ENCODE assay signal across 9 cellular contexts in genomic region chr15:90988249-90988648, GRCh38. TPM values are rescaled to one million over a fixed set of nuclear protein-coding genes. Genes with fewer than 3 reads are reported as not detected.
DNase-seq lines count a peak whose midpoint lies in the region; ATAC-seq and TF ChIP-seq lines count a peak whose summit lies in the region.
"Had no signal": no experiment of that assay in that cellular context is flagged by ENCODE, and none has a peak within 500 bp of the region (broad histone marks: within the 10 kb centered on the region; RNA-seq: fewer than 3 reads in every experiment).

No MANE protein-coding gene starts in this region.

- H3F3A ChIP-seq in PC-9 (ENCODE audit: insufficient read depth, low read depth) = peaks cover 4% of the 10 kb centered on the region; the same call in 1 of the 2 replicates

- H3K27me3 ChIP-seq in breast epithelium = no peaks in the 10 kb centered on the region
- no peaks in the 10 kb centered on the region for H3K27me3 ChIP-seq in PC-9 (ENCODE audit: insufficient read depth, low read depth)
- no peaks in the 10 kb centered on the region for H3K27me3 ChIP-seq in endodermal cell (ENCODE audit: control insufficient read depth, insufficient read depth, low read length, poor library complexity, severe bottlenecking)

- H3K4me1 ChIP-seq in breast epithelium = no peaks in the 10 kb centered on the region
- peaks cover 5% of the 10 kb centered on the region; the same call in 1 of the 2 replicates for H3K4me1 ChIP-seq in PC-9 (replicated peaks; ENCODE audit: insufficient read depth)
- peaks cover 3% of the 10 kb centered on the region for H3K4me1 ChIP-seq in endodermal cell (ENCODE audit: control insufficient read depth, insufficient read depth, low read length)

- H3K4me3 Mint-ChIP-seq in MCF 10A (ENCODE audit: unreplicated experiment) (peak overlapping the region; percentile 58), endodermal cell (no peak overlapping the region)
- H3K4me3 Mint-ChIP-seq in stimulated activated naive B cell treated with anti-CD40 and anti-IgM and Interleukin-4, amounts not matched to agents 10 μg/mL and 1 μg/mL and 100 μg/mL, for 72 hours = no peak overlapping the region

- peaks cover 95% of the 10 kb centered on the region for H3K79me2 ChIP-seq in PC-9 (ENCODE audit: low read depth)

- peaks cover 26% of the 10 kb centered on the region for H3K4me1 Mint-ChIP-seq in MCF 10A (ENCODE audit: insufficient read depth, unreplicated experiment)
- H3K4me1 Mint-ChIP-seq in endodermal cell = peaks cover 26% of the 10 kb centered on the region
- H3K4me1 Mint-ChIP-seq in stimulated activated naive B cell treated with anti-CD40 and anti-IgM and Interleukin-4, amounts not matched to agents 10 μg/mL and 1 μg/mL and 100 μg/mL, for 72 hours = peaks cover 6 to 12% of the 10 kb centered on the region in 2 donors

- CTCF ChIA-PET in MCF 10A (lab: Yijun Ruan, JAX) = interaction anchor here (0.7 to 7.1 kb wide), 5 partner anchors 11 to 57 kb away, joined by 3 to 65 read pairs (median 4); no protein-coding TSS in a partner anchor
- CTCF ChIA-PET in PC-9 (lab: Charles Lee) = no interaction called here

- intact Hi-C loops in MCF 10A (cut with micrococcal nuclease) = no loop called here
- intact Hi-C loops in breast epithelium (cut with DNase I; ENCODE audit: low total_unique reads) = no loop called here
- intact Hi-C loops in PC-9 (cut with micrococcal nuclease; ENCODE audit: unreplicated experiment) = no loop called here

- H3K9me2 ChIP-seq in PC-9 (ENCODE audit: insufficient read depth) = no peaks in the 10 kb centered on the region

- peaks cover 8% of the 10 kb centered on the region for H3K36me3 Mint-ChIP-seq in MCF 10A (ENCODE audit: insufficient read depth, unreplicated experiment)
- H3K36me3 Mint-ChIP-seq in endodermal cell (ENCODE audit: low read depth) = peaks cover 11% of the 10 kb centered on the region
- peaks cover 0 to 7% of the 10 kb centered on the region in 2 donors for H3K36me3 Mint-ChIP-seq in stimulated activated naive B cell treated with anti-CD40 and anti-IgM and Interleukin-4, amounts not matched to agents 10 μg/mL and 1 μg/mL and 100 μg/mL, for 72 hours

- DNase-seq in MCF 10A (ENCODE audit: unreplicated experiment) (no peak), breast epithelium (ENCODE audit: low spot score in 2 of 2) (no peak), PC-9 (no peak), endodermal cell (no peak)
- no peak for DNase-seq in stimulated activated naive B cell treated with anti-CD40 and anti-IgM and Interleukin-4, amounts not matched to agents 10 μg/mL and 1 μg/mL and 100 μg/mL, for 72 hours
- no peak for DNase-seq in stimulated activated CD4-positive, alpha-beta T cell treated with anti-CD3 and anti-CD28 coated beads, Interleukin-1b, Interleukin-23, amount 100 ng/mL, for 48 hours
- DNase-seq: anterior cingulate cortex had no signal

- H3K9me3 Mint-ChIP-seq in MCF 10A (ENCODE audit: unreplicated experiment) = no peaks in the 10 kb centered on the region
- H3K9me3 Mint-ChIP-seq in endodermal cell = no peaks in the 10 kb centered on the region
- H3K9me3 Mint-ChIP-seq in stimulated activated naive B cell treated with anti-CD40 and anti-IgM and Interleukin-4, amounts not matched to agents 10 μg/mL and 1 μg/mL and 100 μg/mL, for 72 hours = no peaks in the 10 kb centered on the region

- H3K27me3 Mint-ChIP-seq in MCF 10A (ENCODE audit: insufficient read depth, unreplicated experiment) (no peaks in the 10 kb centered on the region), endodermal cell (ENCODE audit: insufficient read depth) (no peaks in the 10 kb centered on the region)
- H3K27me3 Mint-ChIP-seq in stimulated activated naive B cell treated with anti-CD40 and anti-IgM and Interleukin-4, amounts not matched to agents 10 μg/mL and 1 μg/mL and 100 μg/mL, for 72 hours = no peaks in the 10 kb centered on the region

- H3K9me3 ChIP-seq in breast epithelium (no peaks in the 10 kb centered on the region), PC-9 (ENCODE audit: insufficient read depth, low read depth) (no peaks in the 10 kb centered on the region), endodermal cell (ENCODE audit: control insufficient read depth, low read length) (no peaks in the 10 kb centered on the region)

- H3K27ac ChIP-seq in breast epithelium = no peak overlapping the region
- 0 out of 2 replicates have a peak overlapping the region, but pooled peaks have one; percentile 3 for H3K27ac ChIP-seq in PC-9
- H3K27ac ChIP-seq in endodermal cell (ENCODE audit: low read depth, low read length) = no peak overlapping the region

- peak overlapping the region; percentile 98 for H3K27ac Mint-ChIP-seq in MCF 10A (ENCODE audit: low read depth, unreplicated experiment)
- peak overlapping the region; percentile 6 for H3K27ac Mint-ChIP-seq in endodermal cell
- peak overlapping the region; percentile 4 for H3K27ac Mint-ChIP-seq in stimulated activated naive B cell treated with anti-CD40 and anti-IgM and Interleukin-4, amounts not matched to agents 10 μg/mL and 1 μg/mL and 100 μg/mL, for 72 hours

- H3K4me2 ChIP-seq in PC-9 = no peak overlapping the region

- TF ChIP-seq POLR2A in breast epithelium (IDR thresholded peaks at IDR 0.05) = no peak

- no peaks in the 10 kb centered on the region; the same call in 1 of the 2 replicates for H4K20me1 ChIP-seq in PC-9 (ENCODE audit: insufficient read depth)

- H3K4me3 ChIP-seq in breast epithelium (no peak overlapping the region), PC-9 (no peak overlapping the region), endodermal cell (ENCODE audit: low read length) (no peak overlapping the region)

- 84 to 87% methylated on average over 5 to 6 of the region's 6 CpGs for WGBS in endodermal cell (ENCODE audit: insufficient coverage in 1 of 2, insufficient read length in 1 of 2), 2 experiments

- H3K9ac ChIP-seq in endodermal cell (ENCODE audit: extremely low read depth, low read length, poor library complexity, severe bottlenecking) = no peak overlapping the region

- ATAC-seq in stimulated activated naive B cell treated with anti-CD40 and anti-IgM and Interleukin-4, amounts not matched to agents 10 μg/mL and 1 μg/mL and 100 μg/mL, for 72 hours (replicated peaks) = no peak
- ATAC-seq in GM19023 (IDR thresholded peaks at IDR 0.05; ENCODE audit: unreplicated experiment) (no peak), GM21447 (IDR thresholded peaks at IDR 0.05; ENCODE audit: unreplicated experiment) (no peak)

- BruUV-seq in MCF 10A (replicated peaks; lab: Mats Ljungman, UMichigan) (no TSS peak), PC-9 (replicated peaks; lab: Mats Ljungman, UMichigan) (no TSS peak)

- H3K36me3 ChIP-seq in breast epithelium (no peaks in the 10 kb centered on the region), PC-9 (ENCODE audit: low read depth) (0 out of 2 replicates have a peak, but pooled peaks cover 5% of the 10 kb centered on the region), endodermal cell (ENCODE audit: control insufficient read depth, insufficient read depth, low read length) (peaks cover 19% of the 10 kb centered on the region)

- no peak for TF ChIP-seq CTCF in MCF 10A (IDR thresholded peaks at IDR 0.05; ENCODE audit: unreplicated experiment)
- TF ChIP-seq CTCF in breast epithelium (IDR thresholded peaks at IDR 0.05) = no peak
- no peak for TF ChIP-seq CTCF in PC-9 (conservative IDR thresholded peaks at IDR 0.05)
- no peak for TF ChIP-seq CTCF in endodermal cell (conservative IDR thresholded peaks at IDR 0.05)

- POLR2A ChIA-PET in MCF 10A (lab: Yijun Ruan, JAX) = interaction anchor here (0.9 to 4.5 kb wide), 7 partner anchors 9 to 754 kb away, joined by 3 to 20 read pairs (median 5); partner anchors contain the start of genes CIB1, GDPGP1, RCCD1 and UNC45A
- POLR2A ChIA-PET in PC-9 (lab: Charles Lee; ENCODE audit: unreplicated experiment) = interaction anchor here (0.6 kb wide), 1 partner anchor 30 kb away, joined by 16 read pairs; no protein-coding TSS in a partner anchor

- no peak overlapping the region for H2AFZ ChIP-seq in PC-9

RNA-seq across cellular contexts. Expression of gene PRC1, which starts 6.1 kb away (rescaled TPM):
- total RNA-seq in MCF 10A (2022) (83.1 and 125 TPM in 2 replicates), breast epithelium (10 to 100 TPM in 2 of 3 donors, 1 to 10 TPM in 1; 4.3 to 19.8 (median 10.5) TPM), PC-9 (2021) (145 and 180 TPM in 2 replicates), endodermal cell (100 to 1,000 TPM in 1 of 2 donors, 10 to 100 TPM in 1; 67.3 to 127 TPM)
- 190 TPM for polyA plus RNA-seq in endodermal cell (2013, experiment 1 of 2)
- 187 TPM for polyA plus RNA-seq in endodermal cell (2013, experiment 2 of 2)

RNA-seq across cellular contexts. Expression of gene RCCD1, which starts 33.6 kb away (rescaled TPM):
- total RNA-seq in MCF 10A (2022) (21.5 and 29.0 TPM in 2 replicates), breast epithelium (1 to 10 TPM; 5.3 to 9.8 (median 7.9) TPM), PC-9 (2021) (51.4 and 51.5 TPM in 2 replicates), endodermal cell (10 to 100 TPM; 19.8 to 20.9 TPM)
- 20.6 TPM for polyA plus RNA-seq in endodermal cell (2013, experiment 1 of 2)
- 16.9 TPM for polyA plus RNA-seq in endodermal cell (2013, experiment 2 of 2)

RNA-seq across cellular contexts. Expression of gene VPS33B, which starts 34.1 kb away (rescaled TPM):
- total RNA-seq in MCF 10A (2022) (11.7 and 12.6 TPM in 2 replicates), breast epithelium (10 to 100 TPM in 1 of 3 donors, 1 to 10 TPM in 2; 8.8 to 10.7 (median 9.0) TPM), PC-9 (2021) (12.1 and 13.6 TPM in 2 replicates), endodermal cell (10 to 100 TPM; 22.4 to 25.0 TPM)
- polyA plus RNA-seq in endodermal cell (2013, experiment 1 of 2) = 22.3 TPM
- polyA plus RNA-seq in endodermal cell (2013, experiment 2 of 2) = 16.8 TPM

RNA-seq across cellular contexts. Expression of gene UNC45A, which starts 53.2 kb away (rescaled TPM):
- total RNA-seq in MCF 10A (2022) (61.7 and 63.1 TPM in 2 replicates), breast epithelium (10 to 100 TPM; 52.4 to 65.0 (median 59.8) TPM), PC-9 (2021) (81.8 and 86.0 TPM in 2 replicates), endodermal cell (10 to 100 TPM; 92.5 to 96.6 TPM)
- polyA plus RNA-seq in endodermal cell (2013, experiment 1 of 2) = 54.1 TPM
- 47.9 TPM for polyA plus RNA-seq in endodermal cell (2013, experiment 2 of 2)

RNA-seq across cellular contexts. Expression of gene HDDC3, which starts 55.9 kb away (rescaled TPM):
- total RNA-seq in MCF 10A (2022) (23.6 and 25.5 TPM in 2 replicates), breast epithelium (10 to 100 TPM; 19.0 to 22.3 (median 19.4) TPM), PC-9 (2021) (18.1 and 20.9 TPM in 2 replicates), endodermal cell (10 to 100 TPM; 15.3 to 21.5 TPM)
- polyA plus RNA-seq in endodermal cell (2013, experiment 1 of 2) = 18.1 TPM
- 14.4 TPM for polyA plus RNA-seq in endodermal cell (2013, experiment 2 of 2)

Comparison
In these comparisons a context has a peak if more than half of its experiments do, and no peak if none do; other contexts are left out.
1. H3K27ac Mint-ChIP-seq: peak in every context shown above with its lines; median percentile 98 in MCF 10A; 6 in endodermal cell; 4 in stimulated activated naive B cell treated with anti-CD40 and anti-IgM and Interleukin-4, amounts not matched to agents 10 μg/mL and 1 μg/mL and 100 μg/mL, for 72 hours.